8 cellular contexts compared by ENCODE assay signal in the genomic region with DNA sequence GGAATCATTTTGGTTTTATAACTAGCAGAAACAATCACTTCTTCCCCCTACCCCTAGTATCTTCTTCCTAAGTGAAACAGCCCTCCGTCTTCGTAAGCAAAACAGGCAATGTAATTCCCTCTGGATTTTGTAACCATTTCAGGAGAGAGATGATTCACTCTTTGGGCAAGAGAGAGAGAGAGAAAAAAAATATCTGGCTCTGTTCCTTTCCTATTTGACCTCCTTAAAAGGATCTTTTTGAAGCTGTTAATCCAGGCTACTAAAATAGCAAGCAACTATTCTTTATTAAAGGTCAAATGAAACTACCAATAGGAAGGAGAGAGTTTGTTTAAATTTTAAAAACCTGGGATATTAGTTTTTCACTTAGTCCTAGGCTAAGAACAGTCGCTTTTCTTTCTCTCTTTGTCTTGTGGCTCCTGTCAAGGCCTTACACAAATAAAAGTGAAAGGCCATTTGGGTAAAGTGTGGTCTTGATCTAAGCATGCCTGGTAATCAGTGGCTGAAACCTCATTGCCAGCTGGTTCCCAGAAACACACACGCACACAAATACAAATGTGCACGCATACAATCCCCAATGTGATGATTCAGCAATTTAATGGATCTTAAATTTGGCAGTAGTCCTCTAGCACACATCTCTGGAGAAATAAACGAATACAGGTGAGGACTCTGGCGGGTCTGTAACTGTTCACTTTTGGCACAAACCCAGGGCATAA.
DNase-seq lines count a peak whose midpoint lies in the region; ATAC-seq, FAIRE-seq and TF ChIP-seq lines count a peak whose summit lies in the region.

No MANE protein-coding gene starts in this region.

- H3K36me3 ChIP-seq in brain microvascular endothelial cell (replicated peaks) (no peaks in the 10 kb centered on the region), tibial artery (no peaks in the 10 kb centered on the region)

- no peaks in the 10 kb centered on the region for H3K27me3 ChIP-seq in brain microvascular endothelial cell (replicated peaks)
- no peaks in the 10 kb centered on the region for H3K27me3 ChIP-seq in tibial artery

- H3K27ac ChIP-seq in brain microvascular endothelial cell (peak overlapping the region; percentile 61), tibial artery (peak overlapping the region; percentile 75 to 86)

- in situ Hi-C loops in brain microvascular endothelial cell (cut with HindIII; ENCODE audit: low pct_ligation_motif_present, low sequenced_read_pairs): no loop called here

- peaks cover 0 to 57% (median 10%) of the 10 kb centered on the region in 4 donors for H3K4me1 ChIP-seq in tibial artery

- peak; percentile 92 for FAIRE-seq in islet of Langerhans (lab: Jason Lieb, UNC)

- no peak for TF ChIP-seq CTCF in brain microvascular endothelial cell (IDR thresholded peaks at IDR 0.05; ENCODE audit: low read depth, low read length, missing control alignments)
- no peak for TF ChIP-seq CTCF in tibial artery (IDR thresholded peaks at IDR 0.05)

- no peak for ATAC-seq in HG03460 (IDR thresholded peaks at IDR 0.05; ENCODE audit: unreplicated experiment)

- H3K4me3 ChIP-seq in brain microvascular endothelial cell (ENCODE audit: low read depth, low read length) (no peak overlapping the region), tibial artery (peak overlapping the region; percentile 20 to 31)

- intact Hi-C loops in tibial artery (cut with DNase I; ENCODE audit: low total_unique reads): no loop called here

- DNase-seq in DMS153 (lab: John Stamatoyannopoulos, UW) (peak; percentile 21), DMS153 treated with DMSO at 0.1 percent for 48 hours (lab: John Stamatoyannopoulos, UW; ENCODE audit: unreplicated experiment) (no peak), brain microvascular endothelial cell (peak; percentile 38), tibial artery (no peak), HK-2 (ENCODE audit: unreplicated experiment) (no peak)
- no peak for DNase-seq in activated CD4-positive, alpha-beta T cell treated with anti-CD3 and anti-CD28 coated beads, Interleukin-2, amount 50 U/mL, for 48 hours

- no peaks in the 10 kb centered on the region for H3K9me3 ChIP-seq in tibial artery

Comparison
In these comparisons a context has a peak if more than half of its experiments do, and no peak if none do; other contexts are left out.
1. DNase-seq: peak in DMS153 (single experiment) and brain microvascular endothelial cell (single experiment); none in DMS153 treated with DMSO at 0.1 percent for 48 hours (single experiment), tibial artery (0 of 2), HK-2 (single experiment) and activated CD4-positive, alpha-beta T cell treated with anti-CD3 and anti-CD28 coated beads, Interleukin-2, amount 50 U/mL, for 48 hours (0 of 2).